ENCODE assay signal across 8 cellular contexts in genomic region chr2:47782557-47783490, GRCh38. TPM values are rescaled to one million over a fixed set of nuclear protein-coding genes. Genes with fewer than 3 reads are reported as not detected.
DNase-seq lines count a peak whose midpoint lies in the region; ATAC-seq and TF ChIP-seq lines count a peak whose summit lies in the region.

Gene MSH6, plus strand, starts transcription at chr2:47783145. Its CDS starts 89 bp downstream, at chr2:47783234.

- H4K20me1 ChIP-seq in SU-DHL-6 (ENCODE audit: low read depth, low read length), result peaks cover 30% of the 10 kb centered on the region

- peak within 1 kb of the TSS; percentile 91 for H2BK120ac ChIP-seq in trophoblast cell (ENCODE audit: insufficient read depth, low read length, poor library complexity)

- peak within 1 kb of the TSS; percentile 93 for H2BK5ac ChIP-seq in trophoblast cell (ENCODE audit: low read depth, low read length, poor library complexity)

- WGBS in trophoblast cell (ENCODE audit: extremely low coverage, insufficient coverage, insufficient read length), result no CpG with 5 or more reads among the region's 103 CpGs
- 0% methylated on average over 55 to 87 of the region's 103 CpGs for WGBS in tibial nerve, 2 donors

- peak within 1 kb of the TSS; percentile 95 for H4K12ac ChIP-seq in trophoblast cell (ENCODE audit: low read depth, low read length)

- ATAC-seq in HG02678 (IDR thresholded peaks at IDR 0.05; ENCODE audit: unreplicated experiment) (peak; percentile 83), Right ventricle myocardium inferior (peak; percentile 98)

- peak within 1 kb of the TSS; percentile 97 for H3K18ac ChIP-seq in trophoblast cell (ENCODE audit: low read length)

- no peaks in the 10 kb centered on the region for H3K9me3 ChIP-seq in SU-DHL-6 (ENCODE audit: insufficient read depth, low read length)
- no peaks in the 10 kb centered on the region for H3K9me3 ChIP-seq in trophoblast cell (ENCODE audit: insufficient read depth, low read depth, low read length)
- no peaks in the 10 kb centered on the region for H3K9me3 ChIP-seq in tibial nerve

- peak within 1 kb of the TSS; percentile 75 for H3K4ac ChIP-seq in trophoblast cell (ENCODE audit: low read depth, low read length)

- H3K4me1 ChIP-seq in trophoblast cell (ENCODE audit: control insufficient read depth in 1 of 2, insufficient read depth in 2 of 2, low read length in 2 of 2) (no peaks in the 10 kb centered on the region), tibial nerve (peaks cover 0 to 40% (median 0%) of the 10 kb centered on the region in 4 donors)

- peak within 1 kb of the TSS; percentile 90 for H4K8ac ChIP-seq in trophoblast cell (ENCODE audit: low read depth, low read length)

- H3K4me2 ChIP-seq in SU-DHL-6 (ENCODE audit: low read depth, low read length, poor library complexity, severe bottlenecking) (peak within 1 kb of the TSS; percentile 86), trophoblast cell (ENCODE audit: low read length) (peak within 1 kb of the TSS; percentile 90)

- TF ChIP-seq EP300 in tibial nerve (IDR thresholded peaks at IDR 0.05), result peak in 1 of 2 donors; percentile 93

- DNase-seq in GM12865 (ENCODE audit: low read depth) (peak; percentile 93), NCI-H1105 treated with DMSO at 0.1 percent for 48 hours (lab: John Stamatoyannopoulos, UW) (peak; percentile 82), Right ventricle myocardium inferior (ENCODE audit: missing footprints) (peak; percentile 94), trophoblast cell (peak; percentile 83 to 96), tibial nerve (ENCODE audit: low spot score in 2 of 2) (peak; percentile 75 to 76)
- peak; percentile 66 for DNase-seq in activated naive CD8-positive, alpha-beta T cell treated with anti-CD3 and anti-CD28 coated beads, Interleukin-2, amount 50 U/mL, for 16 hours (ENCODE audit: low read depth, low spot score)

- H3K79me1 ChIP-seq in trophoblast cell (ENCODE audit: low read length), result peaks cover 9% of the 10 kb centered on the region

- TF ChIP-seq CTCF in GM12865 (IDR thresholded peaks at IDR 0.05; ENCODE audit: insufficient read depth, low read depth, low read length, missing control alignments) (no peak), SU-DHL-6 (IDR thresholded peaks at IDR 0.05; ENCODE audit: insufficient read depth, low read length, poor library complexity, severe bottlenecking) (no peak), tibial nerve (IDR thresholded peaks at IDR 0.05) (peak in 2 of 5 experiments; percentile 40)

- H3K36me3 ChIP-seq in SU-DHL-6 (ENCODE audit: low read length) (peaks cover 12% of the 10 kb centered on the region), trophoblast cell (ENCODE audit: control insufficient read depth in 1 of 2, insufficient read depth in 2 of 2, low read length in 2 of 2) (peaks cover 3 to 7% of the 10 kb centered on the region in 2 experiments), tibial nerve (no peaks in the 10 kb centered on the region)

- H3F3A ChIP-seq in SU-DHL-6 (ENCODE audit: insufficient read depth), result peaks cover 66% of the 10 kb centered on the region

- H2AK5ac ChIP-seq in trophoblast cell (ENCODE audit: low read length), result peak within 1 kb of the TSS; percentile 75

- no peak within 1 kb of the TSS for H3K23ac ChIP-seq in trophoblast cell (ENCODE audit: low read length)

- H2BK12ac ChIP-seq in trophoblast cell (ENCODE audit: low read length), result peak within 1 kb of the TSS; percentile 68

- peak within 1 kb of the TSS; percentile 95 for H4K91ac ChIP-seq in trophoblast cell (ENCODE audit: low read depth, low read length)

- peak; percentile 38 to 90 for TF ChIP-seq POLR2A in tibial nerve (IDR thresholded peaks at IDR 0.05)

- peak within 1 kb of the TSS; percentile 92 for H3K14ac ChIP-seq in trophoblast cell (ENCODE audit: low read length)

- H3K79me2 ChIP-seq in SU-DHL-6 (ENCODE audit: insufficient read depth, low read length) (peaks cover 49% of the 10 kb centered on the region), trophoblast cell (ENCODE audit: control insufficient read depth, insufficient read depth, low read length, poor library complexity) (peaks cover 32% of the 10 kb centered on the region)

- H3K4me3 ChIP-seq in GM12865 (ENCODE audit: low read depth, low read length) (peak within 1 kb of the TSS; percentile 94), SU-DHL-6 (ENCODE audit: insufficient read depth, low read length, poor library complexity, severe bottlenecking) (peak within 1 kb of the TSS; percentile 100), trophoblast cell (ENCODE audit: low read depth, low read length) (peak within 1 kb of the TSS; percentile 91), tibial nerve (peak within 1 kb of the TSS; percentile 83 to 99 (median 90))

- no peaks in the 10 kb centered on the region for H3K9me2 ChIP-seq in SU-DHL-6 (replicated peaks; ENCODE audit: insufficient read depth, low read length)

- no peak within 1 kb of the TSS for H2AFZ ChIP-seq in SU-DHL-6 (ENCODE audit: low read depth, low read length, severe bottlenecking)
- peak within 1 kb of the TSS; percentile 96 for H2AFZ ChIP-seq in trophoblast cell (ENCODE audit: insufficient read depth, low read length, poor library complexity)

- H3K27me3 ChIP-seq in SU-DHL-6 (ENCODE audit: low read length), result no peaks in the 10 kb centered on the region
- no peaks in the 10 kb centered on the region for H3K27me3 ChIP-seq in trophoblast cell (ENCODE audit: insufficient read depth, low read length)
- H3K27me3 ChIP-seq in tibial nerve, result no peaks in the 10 kb centered on the region

- intact Hi-C loops in Right ventricle myocardium inferior (cut with DNase I), result loop anchor here (2.0 to 10.0 kb wide), 3 partner anchors 122 to 652 kb away; no protein-coding TSS in a partner anchor

- peak within 1 kb of the TSS; percentile 98 for H3K9ac ChIP-seq in SU-DHL-6 (ENCODE audit: low read length)
- peak within 1 kb of the TSS; percentile 87 for H3K9ac ChIP-seq in trophoblast cell (ENCODE audit: low read length)

- H3K27ac ChIP-seq in SU-DHL-6 (ENCODE audit: low read depth, low read length) (peak within 1 kb of the TSS; percentile 93), trophoblast cell (ENCODE audit: low read depth, low read length) (peak within 1 kb of the TSS; percentile 96), tibial nerve (peak within 1 kb of the TSS; percentile 89 to 98 (median 94))

RNA-seq across cellular contexts. Expression of gene MSH6, which starts in this region (rescaled TPM):
- total RNA-seq in Right ventricle myocardium inferior (25.4 TPM), tibial nerve (10 to 100 TPM; 32.1 to 43.5 (median 37.6) TPM)
- 49.7 and 51.0 TPM in 2 replicates for polyA plus RNA-seq in trophoblast cell (2013)

Comparison
In these comparisons a context has a peak if more than half of its experiments do, and no peak if none do; other contexts are left out.
1. Peak in every context shown above with its lines: DNase-seq, ATAC-seq, H3K4me3 ChIP-seq and H3K27ac ChIP-seq.